8 cellular contexts compared by ENCODE assay signal in genomic region chr9:126386088-126386487, GRCh38. TPM values are rescaled to one million over a fixed set of nuclear protein-coding genes. Genes with fewer than 3 reads are reported as not detected.
A peak's percentile ranks its signal among the peaks of the same experiment; 100 is the strongest.
DNase-seq lines count a peak whose midpoint lies in the region; ATAC-seq and TF ChIP-seq lines count a peak whose summit lies in the region.

No MANE protein-coding gene starts in this region.

- TF ChIP-seq CTCF in heart right ventricle (IDR thresholded peaks at IDR 0.05) (peak in 6 of 9 donors; percentile 23 to 44 (median 36)), right atrium auricular region (IDR thresholded peaks at IDR 0.05) (peak in 1 of 2 donors; percentile 37), upper lobe of left lung (IDR thresholded peaks at IDR 0.05) (peak in 2 of 6 experiments; percentile 30 to 36), gastroesophageal sphincter (IDR thresholded peaks at IDR 0.05) (peak in 1 of 4 experiments; percentile 34)

- no peaks in the 10 kb centered on the region for H3K9me3 ChIP-seq in heart right ventricle
- H3K9me3 ChIP-seq in right atrium auricular region = no peaks in the 10 kb centered on the region
- H3K9me3 ChIP-seq in upper lobe of left lung = no peaks in the 10 kb centered on the region
- no peaks in the 10 kb centered on the region for H3K9me3 ChIP-seq in gastroesophageal sphincter

- H3K27ac ChIP-seq in heart right ventricle = no peak overlapping the region
- no peak overlapping the region for H3K27ac ChIP-seq in right atrium auricular region
- peak overlapping the region in 2 of 4 donors; percentile 61 to 70 for H3K27ac ChIP-seq in upper lobe of left lung
- peak overlapping the region in 1 of 4 donors; percentile 8 for H3K27ac ChIP-seq in gastroesophageal sphincter

- whole genome bisulfite sequencing in heart right ventricle, 2 donors = 64 to 70% methylated on average over 5 of the region's 5 CpGs
- 50 to 58% methylated on average over 1 to 5 of the region's 5 CpGs for WGBS in upper lobe of left lung, 2 donors
- 66 to 71% methylated on average over 1 to 5 of the region's 5 CpGs for WGBS in gastroesophageal sphincter (ENCODE audit: low coverage in 1 of 2), 2 donors

- intact Hi-C loops in heart right ventricle (cut with DNase I) (loop anchor here in 1 of 10 donors (5.0 kb wide), 1 partner anchor 74 kb away; no protein-coding TSS in a partner anchor), Right ventricle myocardium inferior (cut with DNase I) (no loop called here)

- no peak for TF ChIP-seq EP300 in upper lobe of left lung (IDR thresholded peaks at IDR 0.05)
- no peak for TF ChIP-seq EP300 in gastroesophageal sphincter (IDR thresholded peaks at IDR 0.05)

- H3K4me3 ChIP-seq in heart right ventricle (no peak overlapping the region), right atrium auricular region (no peak overlapping the region), upper lobe of left lung (no peak overlapping the region), gastroesophageal sphincter (no peak overlapping the region)

- ATAC-seq in heart right ventricle (peak in 4 of 8 donors; percentile 27 to 57 (median 39)), Right ventricle myocardium inferior (no peak), upper lobe of left lung (ENCODE audit: low FRiP score in 2 of 2) (peak; percentile 23 to 42), gastroesophageal sphincter (no peak)

- H3K36me3 ChIP-seq in heart right ventricle (peaks cover 0 to 58% (median 8%) of the 10 kb centered on the region in 9 donors), right atrium auricular region (peaks cover 9% of the 10 kb centered on the region), upper lobe of left lung (peaks cover 0 to 21% (median 6%) of the 10 kb centered on the region in 4 donors), gastroesophageal sphincter (peaks cover 0 to 67% of the 10 kb centered on the region in 2 donors)

- in situ Hi-C loops in SK-MEL-5 (cut with HindIII; ENCODE audit: low pct_unique_long_range_greater_than_20kb, low sequenced_read_pairs) = no loop called here

- H3K27me3 ChIP-seq in heart right ventricle = no peaks in the 10 kb centered on the region
- H3K27me3 ChIP-seq in right atrium auricular region = no peaks in the 10 kb centered on the region
- H3K27me3 ChIP-seq in upper lobe of left lung = no peaks in the 10 kb centered on the region
- no peaks in the 10 kb centered on the region for H3K27me3 ChIP-seq in gastroesophageal sphincter

- TF ChIP-seq POLR2A in upper lobe of left lung (IDR thresholded peaks at IDR 0.05) = no peak
- no peak for TF ChIP-seq POLR2A in gastroesophageal sphincter (IDR thresholded peaks at IDR 0.05)

- DNase-seq in heart right ventricle = no peak
- no peak for DNase-seq in Right ventricle myocardium inferior (ENCODE audit: missing footprints)
- DNase-seq in SK-MEL-5 (ENCODE audit: low read depth, low spot score) = peak; percentile 56
- peak; percentile 55 for DNase-seq in right atrium auricular region (ENCODE audit: low spot score)
- peak in 1 of 2 donors; percentile 42 for DNase-seq in upper lobe of left lung
- DNase-seq in NCI-H1105 treated with DMSO at 0.1 percent for 48 hours (lab: John Stamatoyannopoulos, UW) = no peak
- no peak for DNase-seq in GM19238 (ENCODE audit: insufficient read length, low spot score)

- peaks cover 0 to 47% (median 4%) of the 10 kb centered on the region in 9 donors for H3K4me1 ChIP-seq in heart right ventricle
- no peaks in the 10 kb centered on the region for H3K4me1 ChIP-seq in right atrium auricular region
- peaks cover 25 to 44% (median 34%) of the 10 kb centered on the region in 4 donors for H3K4me1 ChIP-seq in upper lobe of left lung
- H3K4me1 ChIP-seq in gastroesophageal sphincter = peaks cover 0 to 10% (median 0%) of the 10 kb centered on the region in 3 donors

RNA-seq across cellular contexts. Expression of gene MVB12B, which starts 59.5 kb away (rescaled TPM):
- 10 to 100 TPM in 7 of 10 donors, 1 to 10 TPM in 3; 8.4 to 16.5 (median 11.2) TPM for total RNA-seq in heart right ventricle
- polyA plus RNA-seq in heart right ventricle = 1 to 10 TPM; 2.8 to 4.3 TPM
- total RNA-seq in Right ventricle myocardium inferior = 12.7 TPM
- 3.1 and 4.0 TPM in 2 replicates for total RNA-seq in SK-MEL-5 (2014; rRNA removed; shearing (Covaris generic))
- 5.7 and 8.1 TPM in 2 replicates for polyA plus RNA-seq in SK-MEL-5 (2015; cell fraction: cytosol; rRNA removed)
- polyA plus RNA-seq in SK-MEL-5 (2015; cell fraction: nucleus; rRNA removed) = 3.9 and 4.3 TPM in 2 replicates
- total RNA-seq in right atrium auricular region = 1 to 10 TPM; 5.9 to 8.7 TPM
- 10 to 100 TPM; 36.7 to 60.7 (median 41.0) TPM for total RNA-seq in upper lobe of left lung
- 10 to 100 TPM; 12.0 to 25.2 (median 15.9) TPM for total RNA-seq in gastroesophageal sphincter

Comparison
In these comparisons a context has a peak if more than half of its experiments do, and no peak if none do; other contexts are left out.
1. DNase-seq: peak in SK-MEL-5 (single experiment) and right atrium auricular region (single experiment); none in heart right ventricle (0 of 2), Right ventricle myocardium inferior (single experiment), NCI-H1105 treated with DMSO at 0.1 percent for 48 hours (single experiment) and GM19238 (single experiment).
2. ATAC-seq: peak in upper lobe of left lung (2 of 2); none in Right ventricle myocardium inferior (single experiment) and gastroesophageal sphincter (single experiment).